Comparison of ENCODE assay signal across 27 cellular contexts in the genomic region with DNA sequence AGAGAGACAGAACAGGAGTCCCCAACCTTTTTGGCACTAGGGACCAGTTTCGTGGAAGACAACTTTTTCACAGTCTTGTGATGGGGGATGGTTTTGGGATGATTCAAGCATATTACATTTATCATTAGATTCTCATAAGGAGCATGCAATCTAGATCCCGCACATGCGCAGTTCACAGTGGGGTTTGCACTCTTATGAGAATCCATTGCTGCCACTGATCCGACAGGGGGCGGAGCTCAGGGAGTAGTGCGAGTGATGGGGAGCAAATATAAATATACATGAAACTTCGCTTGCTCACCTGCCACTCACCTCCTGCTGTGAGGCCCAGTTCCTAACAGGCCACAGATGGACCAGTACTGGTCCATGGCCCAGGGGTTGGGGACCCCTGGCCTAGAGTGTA. TPM values are rescaled to one million over a fixed set of nuclear protein-coding genes. Genes with fewer than 3 reads are reported as not detected.
"Had no signal": no experiment of that assay in that cellular context is flagged by ENCODE, and none has a peak within 500 bp of the region (broad histone marks: within the 10 kb centered on the region; RNA-seq: fewer than 3 reads in every experiment).

No MANE protein-coding gene starts in this region.

- ATAC-seq: activated naive CD4-positive, alpha-beta T cell treated with anti-CD3 and anti-CD28 coated beads, Interleukin-2, amount 50 U/mL, for 72 hours; activated T-cell treated with anti-CD3 and anti-CD28 coated beads, Interleukin-2, amount 50 U/mL, for 72 hours; esophagus mucosa had no signal

- H3K27me3 Mint-ChIP-seq: activated CD4-positive, alpha-beta memory T cell treated with anti-CD3 and anti-CD28 coated beads, Interleukin-2, amount 10 ng/mL, durations not matched to agents 7 days and 5 days; activated CD4-positive, alpha-beta T cell treated with anti-CD3 and anti-CD28 coated beads, Interleukin-2, amount 10 ng/mL, durations not matched to agents 7 days and 5 days; activated naive CD8-positive, alpha-beta T cell treated with anti-CD3 and anti-CD28 coated beads, Interleukin-2, amount 10 ng/mL, durations not matched to agents 7 days and 5 days; activated T-cell treated with anti-CD3 and anti-CD28 coated beads, Interleukin-2, amount 50 U/mL, for 24 hours; dendritic cell treated with granulocyte-macrophage colony-stimulating factor and Interleukin-4, amounts not matched to agents 40 ng/mL and 50 ng/mL, for 4 days had no signal

- H3K4me3 Mint-ChIP-seq: activated CD4-positive, alpha-beta memory T cell treated with anti-CD3 and anti-CD28 coated beads, Interleukin-2, amount 10 ng/mL, durations not matched to agents 7 days and 5 days; activated CD4-positive, alpha-beta T cell treated with anti-CD3 and anti-CD28 coated beads, Interleukin-2, amount 10 ng/mL, durations not matched to agents 7 days and 5 days; activated naive CD4-positive, alpha-beta T cell treated with anti-CD3 and anti-CD28 coated beads, Interleukin-2, amount 10 ng/mL, durations not matched to agents 7 days and 5 days; activated naive CD8-positive, alpha-beta T cell treated with anti-CD3 and anti-CD28 coated beads, Interleukin-2, amount 10 ng/mL, durations not matched to agents 7 days and 5 days; activated T-cell treated with anti-CD3 and anti-CD28 coated beads, Interleukin-2, amount 50 U/mL, for 24 hours; activated T-cell treated with anti-CD3 and anti-CD28 coated beads, Interleukin-2, amount 50 U/mL, for 72 hours; brain; dendritic cell treated with granulocyte-macrophage colony-stimulating factor and Interleukin-4, amounts not matched to agents 40 ng/mL and 50 ng/mL, for 4 days; endodermal cell; WTC11 had no signal

- H3K36me3 Mint-ChIP-seq: activated naive CD4-positive, alpha-beta T cell treated with anti-CD3 and anti-CD28 coated beads, Interleukin-2, amount 10 ng/mL, durations not matched to agents 7 days and 5 days; activated naive CD4-positive, alpha-beta T cell treated with anti-CD3 and anti-CD28 coated beads, Interleukin-2, amount 50 U/mL, for 72 hours; activated naive CD8-positive, alpha-beta T cell treated with anti-CD3 and anti-CD28 coated beads, Interleukin-2, amount 10 ng/mL, durations not matched to agents 7 days and 5 days; brain; WTC11 had no signal

- H3K9me3 Mint-ChIP-seq: activated CD4-positive, alpha-beta memory T cell treated with anti-CD3 and anti-CD28 coated beads, Interleukin-2, amount 10 ng/mL, durations not matched to agents 7 days and 5 days; activated CD4-positive, alpha-beta T cell treated with anti-CD3 and anti-CD28 coated beads, Interleukin-2, amount 10 ng/mL, durations not matched to agents 7 days and 5 days; activated naive CD4-positive, alpha-beta T cell treated with anti-CD3 and anti-CD28 coated beads, Interleukin-2, amount 10 ng/mL, durations not matched to agents 7 days and 5 days; activated naive CD4-positive, alpha-beta T cell treated with anti-CD3 and anti-CD28 coated beads, Interleukin-2, amount 50 U/mL, for 72 hours; activated naive CD8-positive, alpha-beta T cell treated with anti-CD3 and anti-CD28 coated beads, Interleukin-2, amount 10 ng/mL, durations not matched to agents 7 days and 5 days; activated T-cell treated with anti-CD3 and anti-CD28 coated beads, Interleukin-2, amount 50 U/mL, for 24 hours; activated T-cell treated with anti-CD3 and anti-CD28 coated beads, Interleukin-2, amount 50 U/mL, for 72 hours; dendritic cell treated with granulocyte-macrophage colony-stimulating factor and Interleukin-4, amounts not matched to agents 40 ng/mL and 50 ng/mL, for 4 days had no signal

- H3K27ac Mint-ChIP-seq: activated CD4-positive, alpha-beta memory T cell treated with anti-CD3 and anti-CD28 coated beads, Interleukin-2, amount 10 ng/mL, durations not matched to agents 7 days and 5 days; activated CD4-positive, alpha-beta T cell treated with anti-CD3 and anti-CD28 coated beads, Interleukin-2, amount 10 ng/mL, durations not matched to agents 7 days and 5 days; activated naive CD4-positive, alpha-beta T cell treated with anti-CD3 and anti-CD28 coated beads, Interleukin-2, amount 10 ng/mL, durations not matched to agents 7 days and 5 days; activated naive CD4-positive, alpha-beta T cell treated with anti-CD3 and anti-CD28 coated beads, Interleukin-2, amount 50 U/mL, for 72 hours; activated naive CD8-positive, alpha-beta T cell treated with anti-CD3 and anti-CD28 coated beads, Interleukin-2, amount 10 ng/mL, durations not matched to agents 7 days and 5 days; activated T-cell treated with anti-CD3 and anti-CD28 coated beads, Interleukin-2, amount 50 U/mL, for 24 hours; activated T-cell treated with anti-CD3 and anti-CD28 coated beads, Interleukin-2, amount 50 U/mL, for 72 hours; dendritic cell treated with granulocyte-macrophage colony-stimulating factor and Interleukin-4, amounts not matched to agents 40 ng/mL and 50 ng/mL, for 4 days; endodermal cell; WTC11 had no signal

- DNase-seq: activated CD4-positive, alpha-beta memory T cell treated with anti-CD3 and anti-CD28 coated beads, Interleukin-2, amount 10 ng/mL, durations not matched to agents 7 days and 5 days; activated CD4-positive, alpha-beta T cell treated with anti-CD3 and anti-CD28 coated beads for 1 hour; activated CD4-positive, alpha-beta T cell treated with anti-CD3 and anti-CD28 coated beads for 4 hours; activated CD4-positive, alpha-beta T cell treated with anti-CD3 and anti-CD28 coated beads, Interleukin-2, amount 10 ng/mL, durations not matched to agents 7 days and 5 days; activated CD4-positive, alpha-beta T cell treated with anti-CD3 and anti-CD28 coated beads, Interleukin-2, amount 50 U/mL, for 4 hours; activated CD8-positive, alpha-beta memory T cell treated with anti-CD3 and anti-CD28 coated beads, Interleukin-2, amount 50 U/mL, for 48 hours; activated gamma-delta T cell; activated naive CD4-positive, alpha-beta T cell; activated naive CD4-positive, alpha-beta T cell treated with anti-CD3 and anti-CD28 coated beads, Interleukin-2, amount 10 ng/mL, durations not matched to agents 7 days and 5 days; activated naive CD8-positive, alpha-beta T cell treated with anti-CD3 and anti-CD28 coated beads, Interleukin-2, amount 10 ng/mL, durations not matched to agents 7 days and 5 days; activated T-cell treated with anti-CD3 and anti-CD28 coated beads for 4 hours; activated T-cell treated with anti-CD3 and anti-CD28 coated beads, Interleukin-2, amount 50 U/mL, for 24 hours; activated T-cell treated with anti-CD3 and anti-CD28 coated beads, Interleukin-2, amount 50 U/mL, for 72 hours; central memory CD4-positive, alpha-beta T cell; cerebellar nuclear complex; colonic mucosa; dorsolateral prefrontal cortex; effector memory CD4-positive, alpha-beta T cell; endodermal cell; head of caudate nucleus; T-helper 2 cell had no signal

- H3K4me1 Mint-ChIP-seq: activated naive CD4-positive, alpha-beta T cell treated with anti-CD3 and anti-CD28 coated beads, Interleukin-2, amount 10 ng/mL, durations not matched to agents 7 days and 5 days had no signal

RNA-seq across cellular contexts. Expression of gene CCL26, which starts 14.2 kb away (rescaled TPM):
- polyA plus RNA-seq: cardiac muscle cell had no signal

RNA-seq across cellular contexts. Expression of gene CCL24, which starts 55.7 kb away (rescaled TPM):
- polyA plus RNA-seq: cardiac muscle cell had no signal
